Comparison of ENCODE assay signal across 9 cellular contexts in the genomic region with DNA sequence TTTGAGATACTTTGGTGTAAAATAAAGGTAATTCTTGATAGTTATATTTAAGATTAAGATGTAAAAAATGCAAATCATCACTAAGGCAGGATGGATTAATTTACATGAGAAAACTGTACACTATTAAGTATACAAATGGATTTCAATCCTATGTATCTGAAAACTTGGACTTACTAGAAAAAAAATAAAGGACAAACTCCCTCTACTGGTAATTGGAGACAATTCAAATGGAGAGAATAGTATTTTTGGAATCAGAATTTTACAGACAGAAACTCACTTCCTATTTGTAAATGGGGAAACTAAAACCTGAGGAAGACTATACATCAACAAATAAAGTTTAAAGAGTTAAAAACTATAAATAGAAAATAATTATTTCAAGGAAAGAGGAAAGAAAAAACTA.
DNase-seq lines count a peak whose midpoint lies in the region; ATAC-seq, FAIRE-seq and TF ChIP-seq lines count a peak whose summit lies in the region.
"Had no signal": no experiment of that assay in that cellular context is flagged by ENCODE, and none has a peak within 500 bp of the region (broad histone marks: within the 10 kb centered on the region; RNA-seq: fewer than 3 reads in every experiment).

No MANE protein-coding gene starts in this region.

- no peaks in the 10 kb centered on the region for H3K9me3 ChIP-seq in H9 (ENCODE audit: control insufficient read depth, low read depth, low read length)

- no peaks in the 10 kb centered on the region for H3K9me3 Mint-ChIP-seq in H9
- H3K9me3 Mint-ChIP-seq in stimulated activated effector memory CD8-positive, alpha-beta T cell treated with anti-CD3 and anti-CD28 coated beads, Interleukin-12 subunit alpha, Interleukin-12 subunit beta, amount 100 ng/mL, for 72 hours = no peaks in the 10 kb centered on the region

- H3K4me1 Mint-ChIP-seq in H9 = no peaks in the 10 kb centered on the region
- no peaks in the 10 kb centered on the region for H3K4me1 Mint-ChIP-seq in stimulated activated effector memory CD8-positive, alpha-beta T cell treated with anti-CD3 and anti-CD28 coated beads, Interleukin-12 subunit alpha, Interleukin-12 subunit beta, amount 100 ng/mL, for 72 hours

- H3K79me2 ChIP-seq in H9 (ENCODE audit: insufficient read depth, low read length) = no peaks in the 10 kb centered on the region

- no peak overlapping the region for H3K9ac ChIP-seq in H9 (ENCODE audit: extremely low read depth, insufficient read length, low read length)

- no peak overlapping the region for H2BK15ac ChIP-seq in H9 (ENCODE audit: low read depth, low read length)

- peak; percentile 94 for FAIRE-seq in TTC549 (lab: Jason Lieb, UNC)

- no peaks in the 10 kb centered on the region for H3K27me3 Mint-ChIP-seq in H9 (ENCODE audit: low read depth)

- H3K56ac ChIP-seq in H9 (ENCODE audit: insufficient read length, low read depth, low read length) = no peak overlapping the region

- no peak overlapping the region for H3K4me2 ChIP-seq in H9 (ENCODE audit: insufficient read depth, insufficient read length, low read length)

- TF ChIP-seq CTCF in 22Rv1 (IDR thresholded peaks at IDR 0.05) (peak; percentile 54), H9 (conservative IDR thresholded peaks at IDR 0.05) (peak; percentile 64), omental fat pad (IDR thresholded peaks at IDR 0.05) (no peak)

- H3K4ac ChIP-seq in H9 (ENCODE audit: low read depth, low read length) = no peak overlapping the region

- no peak overlapping the region for H3K14ac ChIP-seq in H9 (ENCODE audit: insufficient read depth, low read length)

- no peak overlapping the region for H3K18ac ChIP-seq in H9 (ENCODE audit: insufficient read length, low read depth, low read length)

- H2AK5ac ChIP-seq in H9 (ENCODE audit: insufficient read length, low read length) = no peak overlapping the region

- no peak overlapping the region for H3T11ph ChIP-seq in H9 (ENCODE audit: low read length)

- no peak for ATAC-seq in stimulated activated effector memory CD8-positive, alpha-beta T cell treated with anti-CD3 and anti-CD28 coated beads, Interleukin-12 subunit alpha, Interleukin-12 subunit beta, amount 100 ng/mL, for 72 hours
- ATAC-seq in HG03139 (IDR thresholded peaks at IDR 0.05; ENCODE audit: unreplicated experiment) (no peak), omental fat pad (ENCODE audit: low FRiP score) (no peak)

- H2BK120ac ChIP-seq in H9 (ENCODE audit: low read depth, low read length, poor library complexity, severe bottlenecking) = no peak overlapping the region

- no peak overlapping the region for H2BK12ac ChIP-seq in H9 (ENCODE audit: insufficient read length, low read depth, low read length)

- H3K27ac Mint-ChIP-seq in H9 = no peak overlapping the region
- H3K27ac Mint-ChIP-seq in stimulated activated effector memory CD8-positive, alpha-beta T cell treated with anti-CD3 and anti-CD28 coated beads, Interleukin-12 subunit alpha, Interleukin-12 subunit beta, amount 100 ng/mL, for 72 hours = no peak overlapping the region

- no peak overlapping the region for H4K8ac ChIP-seq in H9 (replicated peaks; ENCODE audit: insufficient read length, low read depth, low read length)

- DNase-seq in H9 = no peak
- DNase-seq in hepatic stellate cell (ENCODE audit: low spot score) = peak; percentile 11
- no peak for DNase-seq in stimulated activated effector memory CD8-positive, alpha-beta T cell treated with anti-CD3 and anti-CD28 coated beads, Interleukin-12 subunit alpha, Interleukin-12 subunit beta, amount 100 ng/mL, for 72 hours (ENCODE audit: low spot score in 2 of 2)
- no peak for DNase-seq in DMS153 (lab: John Stamatoyannopoulos, UW)
- no peak for DNase-seq in omental fat pad (ENCODE audit: low spot score)
- DNase-seq: activated CD4-positive, alpha-beta T cell treated with anti-CD3 and anti-CD28 coated beads for 1 hour had no signal

- H3K36me3 Mint-ChIP-seq in H9 (ENCODE audit: insufficient read depth in 1 of 3, low read depth in 3 of 3) = peaks cover 9 to 55% (median 45%) of the 10 kb centered on the region in 3 experiments; a peak in 6 of 7 replicates
- H3K36me3 Mint-ChIP-seq in stimulated activated effector memory CD8-positive, alpha-beta T cell treated with anti-CD3 and anti-CD28 coated beads, Interleukin-12 subunit alpha, Interleukin-12 subunit beta, amount 100 ng/mL, for 72 hours = peaks cover 99% of the 10 kb centered on the region

- H4K20me1 ChIP-seq in H9 (ENCODE audit: control insufficient read depth, insufficient read depth, insufficient read length) = no peaks in the 10 kb centered on the region

- H3K27me3 ChIP-seq in H9 (ENCODE audit: insufficient read depth, low read length) = no peaks in the 10 kb centered on the region

- no peaks in the 10 kb centered on the region for H3K79me1 ChIP-seq in H9 (ENCODE audit: insufficient read depth, low read depth, low read length, poor library complexity, severe bottlenecking)

- H4K5ac ChIP-seq in H9 (ENCODE audit: insufficient read length, low read depth, low read length) = no peak overlapping the region

- no peak overlapping the region for H4K91ac ChIP-seq in H9 (ENCODE audit: insufficient read length, low read depth, low read length)

- H3K23me2 ChIP-seq in H9 (ENCODE audit: insufficient read length, low read depth, low read length, poor library complexity, severe bottlenecking) = no peaks in the 10 kb centered on the region

- no peak overlapping the region for H2AFZ ChIP-seq in H9 (ENCODE audit: low read length)

- H3K27ac ChIP-seq in 22Rv1 = no peak overlapping the region
- H3K27ac ChIP-seq in H9 (ENCODE audit: insufficient read length, low read depth, low read length) = no peak overlapping the region

- no peak overlapping the region for H3K23ac ChIP-seq in H9 (ENCODE audit: insufficient read length, low read depth, low read length)

- no peak overlapping the region for H2BK5ac ChIP-seq in H9 (ENCODE audit: insufficient read length, low read length)

- no peak overlapping the region for H3K4me3 Mint-ChIP-seq in H9
- no peak overlapping the region for H3K4me3 Mint-ChIP-seq in stimulated activated effector memory CD8-positive, alpha-beta T cell treated with anti-CD3 and anti-CD28 coated beads, Interleukin-12 subunit alpha, Interleukin-12 subunit beta, amount 100 ng/mL, for 72 hours

- H2BK20ac ChIP-seq in H9 (ENCODE audit: low read depth, low read length, poor library complexity, severe bottlenecking) = no peak overlapping the region

- H3K4me1 ChIP-seq in H9 (ENCODE audit: insufficient read depth, low read length) = no peaks in the 10 kb centered on the region

Comparison
In these comparisons a context has a peak if more than half of its experiments do, and no peak if none do; other contexts are left out.
1. CTCF ChIP-seq: peak in 22Rv1 (single experiment) and H9 (single experiment); none in omental fat pad (0 of 3).